In the genomic region with DNA sequence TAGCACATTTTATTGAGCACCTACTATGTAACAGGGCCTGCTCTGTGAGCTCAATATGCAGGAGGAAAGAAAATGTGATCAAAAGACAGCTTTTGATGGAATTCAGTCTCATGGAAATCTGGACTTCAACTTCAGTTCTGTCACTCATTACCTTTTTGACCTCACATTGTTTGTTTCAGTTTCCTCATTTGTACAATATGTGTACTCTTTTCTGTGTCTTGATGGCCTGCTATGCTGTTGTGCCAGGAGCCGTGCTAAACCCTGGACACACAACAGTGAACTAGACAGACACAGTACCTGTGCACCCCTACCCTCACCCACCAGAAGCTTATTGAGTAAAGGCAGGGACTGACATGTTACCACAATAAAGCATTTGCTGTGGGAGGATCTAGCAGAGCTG, we compare ENCODE assay signal across 31 cellular contexts.
"Had no signal": no experiment of that assay in that cellular context is flagged by ENCODE, and none has a peak within 500 bp of the region (broad histone marks: within the 10 kb centered on the region; RNA-seq: fewer than 3 reads in every experiment).

No MANE protein-coding gene starts in this region.

- H3K27ac Mint-ChIP-seq: activated CD8-positive, alpha-beta memory T cell treated with anti-CD3 and anti-CD28 coated beads, Interleukin-2, amount 10 ng/mL, durations not matched to agents 7 days and 5 days; activated naive CD8-positive, alpha-beta T cell treated with anti-CD3 and anti-CD28 coated beads, Interleukin-2, amount 50 U/mL, for 24 hours; activated T-cell treated with anti-CD3 and anti-CD28 coated beads, Interleukin-2, amount 50 U/mL, for 24 hours; activated T-helper 1 cell treated with anti-CD3 and anti-CD28 coated beads, Interleukin-12 subunit alpha, Interleukin-12 subunit beta, Interleukin-2, Interleukin-4 antibody, amounts not matched to agents 30 ng/mL and 10 ng/mL and 1 ng/mL, durations not matched to agents 14 hours and 24 hours and 36 hours; T-helper 1 cell treated with Interleukin-12 subunit alpha and Interleukin-12 subunit beta and Interleukin-4 antibody, amounts not matched to agents 30 μg/mL and 1 μg/mL, for 36 hours; WTC11 had no signal

- H3K9ac ChIP-seq: KMS-11 had no signal

- FAIRE-seq: RCC 7860 had no signal

- ATAC-seq: activated CD8-positive, alpha-beta memory T cell treated with anti-CD3 and anti-CD28 coated beads, Interleukin-2, amount 10 ng/mL, durations not matched to agents 7 days and 5 days; activated naive CD4-positive, alpha-beta T cell treated with anti-CD3 and anti-CD28 coated beads, Interleukin-2, amount 50 U/mL, for 72 hours; activated naive CD8-positive, alpha-beta T cell treated with anti-CD3 and anti-CD28 coated beads, Interleukin-2, amount 50 U/mL, for 24 hours; body of pancreas; PC-3; SK-N-SH treated with all-trans-retinoic acid at 6 μM for 48 hours; WTC11 had no signal

- H3K27me3 Mint-ChIP-seq: central memory CD8-positive, alpha-beta T cell had no signal

- H3K27me3 ChIP-seq: ascending aorta, body of pancreas, MG63, SJSA1 had no signal

- H3K4me2 ChIP-seq: KMS-11 had no signal

- H3K36me3 Mint-ChIP-seq: activated CD8-positive, alpha-beta memory T cell treated with anti-CD3 and anti-CD28 coated beads, Interleukin-2, amount 10 ng/mL, durations not matched to agents 7 days and 5 days; activated naive CD4-positive, alpha-beta T cell treated with anti-CD3 and anti-CD28 coated beads, Interleukin-2, amount 50 U/mL, for 72 hours had no signal

- DNase-seq: activated CD4-positive, alpha-beta T cell treated with anti-CD3 and anti-CD28 coated beads for 48 hours; activated CD4-positive, alpha-beta T cell treated with anti-CD3 and anti-CD28 coated beads, Interleukin-2, amount 50 U/mL, for 4 hours; activated CD4-positive, CD25-positive, alpha-beta regulatory T cell treated with anti-CD3 and anti-CD28 coated beads, Interleukin-2, amount 50 U/mL, for 72 hours; activated CD8-positive, alpha-beta memory T cell treated with anti-CD3 and anti-CD28 coated beads, Interleukin-2, amount 10 ng/mL, durations not matched to agents 7 days and 5 days; activated effector memory CD4-positive, alpha-beta T cell treated with Interleukin-2 at 50 U/mL for 16 hours; activated naive CD4-positive, alpha-beta T cell treated with Interleukin-2 at 50 U/mL for 16 hours; activated naive CD8-positive, alpha-beta T cell treated with anti-CD3 and anti-CD28 coated beads, Interleukin-2, amount 50 U/mL, for 24 hours; activated T-cell treated with anti-CD3 and anti-CD28 coated beads, Interleukin-2, amount 50 U/mL, for 24 hours; amniotic stem cell; body of pancreas; MG63; MV-4-11; NCI-H1092 treated with DMSO at 0.1 percent for 48 hours; NCI-H1417 treated with DMSO at 0.1 percent for 48 hours; NCI-H187; NCI-H2081; NCI-H510A treated with DMSO at 0.1 percent for 48 hours; NCI-H69; NK-92 treated with Interleukin-12 subunit alpha and Interleukin-12 subunit beta, amount 100 ng/mL, for 24 hours; PC-3; SHP77 had no signal

- H3K4me3 Mint-ChIP-seq: activated CD8-positive, alpha-beta memory T cell treated with anti-CD3 and anti-CD28 coated beads, Interleukin-2, amount 10 ng/mL, durations not matched to agents 7 days and 5 days; activated naive CD8-positive, alpha-beta T cell treated with anti-CD3 and anti-CD28 coated beads, Interleukin-2, amount 50 U/mL, for 24 hours; activated T-cell treated with anti-CD3 and anti-CD28 coated beads, Interleukin-2, amount 50 U/mL, for 24 hours; activated T-helper 1 cell treated with anti-CD3 and anti-CD28 coated beads, Interleukin-12 subunit alpha, Interleukin-12 subunit beta, Interleukin-2, Interleukin-4 antibody, amounts not matched to agents 30 ng/mL and 10 ng/mL and 1 ng/mL, durations not matched to agents 14 hours and 24 hours and 36 hours; central memory CD8-positive, alpha-beta T cell; T-helper 1 cell treated with Interleukin-12 subunit alpha and Interleukin-12 subunit beta and Interleukin-4 antibody, amounts not matched to agents 30 μg/mL and 1 μg/mL, for 36 hours; WTC11 had no signal

- H3K4me1 Mint-ChIP-seq: central memory CD8-positive, alpha-beta T cell had no signal

- H3K4me3 ChIP-seq: ascending aorta, body of pancreas, MG63, SJSA1 had no signal

- H3K36me3 ChIP-seq: ascending aorta, SJSA1 had no signal

- H3K9me3 ChIP-seq: ascending aorta, body of pancreas, SJSA1 had no signal

- H3K27ac ChIP-seq: ascending aorta, body of pancreas, KMS-11, SJSA1 had no signal

- H3K9me3 Mint-ChIP-seq: activated naive CD4-positive, alpha-beta T cell treated with anti-CD3 and anti-CD28 coated beads, Interleukin-2, amount 50 U/mL, for 72 hours; activated naive CD8-positive, alpha-beta T cell treated with anti-CD3 and anti-CD28 coated beads, Interleukin-2, amount 50 U/mL, for 24 hours; activated T-cell treated with anti-CD3 and anti-CD28 coated beads, Interleukin-2, amount 50 U/mL, for 24 hours; activated T-helper 1 cell treated with anti-CD3 and anti-CD28 coated beads, Interleukin-12 subunit alpha, Interleukin-12 subunit beta, Interleukin-2, Interleukin-4 antibody, amounts not matched to agents 30 ng/mL and 10 ng/mL and 1 ng/mL, durations not matched to agents 14 hours and 24 hours and 36 hours; central memory CD8-positive, alpha-beta T cell had no signal
